19 cellular contexts compared by ENCODE assay signal in genomic region chr11:32899423-32899822, GRCh38. TPM values are rescaled to one million over a fixed set of nuclear protein-coding genes. Genes with fewer than 3 reads are reported as not detected.
DNase-seq lines count a peak whose midpoint lies in the region; ATAC-seq and TF ChIP-seq lines count a peak whose summit lies in the region.
"Had no signal": no experiment of that assay in that cellular context is flagged by ENCODE, and none has a peak within 500 bp of the region (broad histone marks: within the 10 kb centered on the region; RNA-seq: fewer than 3 reads in every experiment).

No MANE protein-coding gene starts in this region.

- H3K36me3 ChIP-seq in MM.1S (replicated peaks; ENCODE audit: insufficient read depth, low read length), result no peaks in the 10 kb centered on the region
- H3K36me3 ChIP-seq: brain microvascular endothelial cell, suprapubic skin had no signal

- peaks cover 9% of the 10 kb centered on the region; the same call in 1 of the 2 replicates for H4K20me1 ChIP-seq in MM.1S (ENCODE audit: insufficient read depth, low read length)

- H3K4me2 ChIP-seq in MM.1S (ENCODE audit: low read depth, low read length), result no peak overlapping the region

- H3K4me1 Mint-ChIP-seq in MCF 10A (ENCODE audit: insufficient read depth, unreplicated experiment), result peaks cover 50% of the 10 kb centered on the region

- no peaks in the 10 kb centered on the region for H3K27me3 Mint-ChIP-seq in MCF 10A (ENCODE audit: insufficient read depth, unreplicated experiment)

- H2AFZ ChIP-seq in MM.1S (ENCODE audit: low read length), result no peak overlapping the region

- no peaks in the 10 kb centered on the region for H3K9me3 ChIP-seq in MM.1S (replicated peaks; ENCODE audit: insufficient read depth, low read length)
- H3K9me3 ChIP-seq: BLaER1 treated with 17β-estradiol and CSF1 and Interleukin-3, amounts not matched to agents 10 nM and 100 nM; sigmoid colon; suprapubic skin had no signal

- H3K27ac Mint-ChIP-seq in MCF 10A (ENCODE audit: low read depth, unreplicated experiment), result no peak overlapping the region
- H3K27ac Mint-ChIP-seq: activated T-helper 1 cell treated with anti-CD3 and anti-CD28 coated beads, Interleukin-12 subunit alpha, Interleukin-12 subunit beta, Interleukin-2, Interleukin-4 antibody, amounts not matched to agents 30 ng/mL and 10 ng/mL and 1 ng/mL, durations not matched to agents 14 hours and 24 hours and 36 hours; endodermal cell; nephron progenitor cell had no signal

- H3F3A ChIP-seq in MM.1S (ENCODE audit: insufficient read depth, low read length), result peaks cover 12% of the 10 kb centered on the region

- ATAC-seq in GM18511 (IDR thresholded peaks at IDR 0.05; ENCODE audit: unreplicated experiment), result peak; percentile 84
- peak; percentile 80 for ATAC-seq in GM19395 (IDR thresholded peaks at IDR 0.05; ENCODE audit: unreplicated experiment)
- peak; percentile 84 for ATAC-seq in HG02798 (IDR thresholded peaks at IDR 0.05; ENCODE audit: poor library complexity, unreplicated experiment)
- ATAC-seq: left colon had no signal

- H3K4me3 Mint-ChIP-seq in MCF 10A (ENCODE audit: unreplicated experiment), result no peak overlapping the region
- H3K4me3 Mint-ChIP-seq: activated T-helper 1 cell treated with anti-CD3 and anti-CD28 coated beads, Interleukin-12 subunit alpha, Interleukin-12 subunit beta, Interleukin-2, Interleukin-4 antibody, amounts not matched to agents 30 ng/mL and 10 ng/mL and 1 ng/mL, durations not matched to agents 14 hours and 24 hours and 36 hours; endodermal cell; nephron progenitor cell had no signal

- H3K9me3 Mint-ChIP-seq in MCF 10A (ENCODE audit: unreplicated experiment), result no peaks in the 10 kb centered on the region
- H3K9me3 Mint-ChIP-seq: activated T-helper 1 cell treated with anti-CD3 and anti-CD28 coated beads, Interleukin-12 subunit alpha, Interleukin-12 subunit beta, Interleukin-2, Interleukin-4 antibody, amounts not matched to agents 30 ng/mL and 10 ng/mL and 1 ng/mL, durations not matched to agents 14 hours and 24 hours and 36 hours; endodermal cell; nephron progenitor cell had no signal

- H3K79me2 ChIP-seq in MM.1S (ENCODE audit: low read length), result peaks cover 99% of the 10 kb centered on the region

- peaks cover 13% of the 10 kb centered on the region for H3K36me3 Mint-ChIP-seq in MCF 10A (ENCODE audit: insufficient read depth, unreplicated experiment)

- H3K27ac ChIP-seq in MM.1S (ENCODE audit: low read length), result peak overlapping the region; percentile 5; the same call in 1 of the 2 replicates
- H3K27ac ChIP-seq: BLaER1 treated with 17β-estradiol and CSF1 and Interleukin-3, amounts not matched to agents 10 nM and 100 nM; brain microvascular endothelial cell; sigmoid colon; suprapubic skin had no signal

- BruUV-seq in MCF 10A (replicated peaks; lab: Mats Ljungman, UMichigan), result no TSS peak

- DNase-seq in MM.1S (peak; percentile 34), MCF 10A (ENCODE audit: unreplicated experiment) (no peak), activated gamma-delta T cell (lab: John Stamatoyannopoulos, UW) (no peak), GM19238 (ENCODE audit: insufficient read length, low spot score) (no peak)
- no peak for DNase-seq in stimulated activated CD4-positive, alpha-beta T cell treated with anti-CD3 and anti-CD28 coated beads, Interleukin-15, amount 100 ng/mL, for 24 hours
- DNase-seq: activated CD4-positive, CD25-positive, alpha-beta regulatory T cell; brain microvascular endothelial cell; endodermal cell; left colon; NCI-H2107; nephron progenitor cell; NK-92 treated with Interleukin-12 subunit alpha and Interleukin-12 subunit beta, amount 100 ng/mL, for 24 hours; sigmoid colon had no signal

- no peak overlapping the region for H3K4me3 ChIP-seq in MM.1S (ENCODE audit: low read length)
- H3K4me3 ChIP-seq: BLaER1 treated with 17β-estradiol and CSF1 and Interleukin-3, amounts not matched to agents 10 nM and 100 nM; sigmoid colon; suprapubic skin had no signal

- peaks cover 19% of the 10 kb centered on the region for H3K4me1 ChIP-seq in MM.1S (ENCODE audit: low read length)

- H3K9me2 ChIP-seq in MM.1S (replicated peaks; ENCODE audit: insufficient read depth, low read length), result no peaks in the 10 kb centered on the region

- CTCF ChIA-PET in MCF 10A (lab: Yijun Ruan, JAX), result no interaction called here

- intact Hi-C loops in MCF 10A (cut with micrococcal nuclease), result no loop called here

- POLR2A ChIA-PET in MCF 10A (lab: Yijun Ruan, JAX), result no interaction called here

- no peaks in the 10 kb centered on the region for H3K27me3 ChIP-seq in MM.1S (replicated peaks; ENCODE audit: insufficient read depth, low read length)
- H3K27me3 ChIP-seq: BLaER1 treated with 17β-estradiol and CSF1 and Interleukin-3, amounts not matched to agents 10 nM and 100 nM; brain microvascular endothelial cell; sigmoid colon; suprapubic skin had no signal

- TF ChIP-seq CTCF in MM.1S (IDR thresholded peaks at IDR 0.05; ENCODE audit: low read length), result no peak
- no peak for TF ChIP-seq CTCF in MCF 10A (IDR thresholded peaks at IDR 0.05; ENCODE audit: unreplicated experiment)

- no peak overlapping the region for H3K9ac ChIP-seq in MM.1S (ENCODE audit: low read length)

RNA-seq across cellular contexts. Expression of gene QSER1, which starts 6.8 kb away (rescaled TPM):
- 34.0 and 39.3 TPM in 2 replicates for total RNA-seq in MCF 10A (2022)
